In genomic region chr12:66280573-66280972, GRCh38 we compare ENCODE assay signal across 21 cellular contexts.
DNase-seq lines count a peak whose midpoint lies in the region; ATAC-seq, FAIRE-seq and TF ChIP-seq lines count a peak whose summit lies in the region.
"Had no signal": no experiment of that assay in that cellular context is flagged by ENCODE, and none has a peak within 500 bp of the region (broad histone marks: within the 10 kb centered on the region; RNA-seq: fewer than 3 reads in every experiment).

No MANE protein-coding gene starts in this region.

- TF ChIP-seq CTCF in HL-60 (IDR thresholded peaks at IDR 0.05; ENCODE audit: insufficient read depth, low read length), result no peak

- H3K9me3 Mint-ChIP-seq in dendritic cell treated with granulocyte-macrophage colony-stimulating factor and Interleukin-4, amounts not matched to agents 40 ng/mL and 50 ng/mL, for 4 days, result peaks cover 11% of the 10 kb centered on the region

- peak overlapping the region; percentile 69 for H3K27ac Mint-ChIP-seq in dendritic cell treated with granulocyte-macrophage colony-stimulating factor and Interleukin-4, amounts not matched to agents 40 ng/mL and 50 ng/mL, for 4 days
- H3K27ac Mint-ChIP-seq: T-cell had no signal

- ATAC-seq in GM19023 (IDR thresholded peaks at IDR 0.05; ENCODE audit: unreplicated experiment), result no peak
- ATAC-seq: A549, T-cell had no signal

- H3K4me3 Mint-ChIP-seq in dendritic cell treated with granulocyte-macrophage colony-stimulating factor and Interleukin-4, amounts not matched to agents 40 ng/mL and 50 ng/mL, for 4 days, result no peak overlapping the region

- no peaks in the 10 kb centered on the region for H3K27me3 ChIP-seq in HL-60 (ENCODE audit: insufficient read depth, poor library complexity, severe bottlenecking)

- no peaks in the 10 kb centered on the region for H3K27me3 Mint-ChIP-seq in dendritic cell treated with granulocyte-macrophage colony-stimulating factor and Interleukin-4, amounts not matched to agents 40 ng/mL and 50 ng/mL, for 4 days
- H3K27me3 Mint-ChIP-seq: T-cell had no signal

- intact Hi-C loops in dendritic cell treated with granulocyte-macrophage colony-stimulating factor and Interleukin-4, amounts not matched to agents 40 ng/mL and 50 ng/mL, for 4 days (cut with micrococcal nuclease), result no loop called here

- peak overlapping the region; percentile 66 for H3K27ac ChIP-seq in HL-60 (replicated peaks)
- H3K27ac ChIP-seq: A549, C4-2B, GM23248, RWPE1, SJSA1 had no signal

- no peaks in the 10 kb centered on the region for H3K36me3 Mint-ChIP-seq in dendritic cell treated with granulocyte-macrophage colony-stimulating factor and Interleukin-4, amounts not matched to agents 40 ng/mL and 50 ng/mL, for 4 days (ENCODE audit: low read depth)

- H3K4me3 ChIP-seq in HL-60 (replicated peaks; ENCODE audit: insufficient read depth, low read length), result no peak overlapping the region
- H3K4me3 ChIP-seq: A549, GM23248, SJSA1 had no signal

- peak; percentile 28 for DNase-seq in Ammon's horn (ENCODE audit: low spot score)
- peak; percentile 54 to 74 for DNase-seq in HL-60 (ENCODE audit: low read depth in 1 of 2, low spot score in 1 of 2)
- DNase-seq in NOMO-1 treated with DMSO at 0.1 percent for 48 hours (lab: John Stamatoyannopoulos, UW; ENCODE audit: unreplicated experiment), result peak; percentile 55
- no peak for DNase-seq in NCI-H524 (lab: John Stamatoyannopoulos, UW)
- DNase-seq in foreskin melanocyte, result no peak
- DNase-seq in RCC 7860 (ENCODE audit: low spot score), result no peak
- DNase-seq: Caco-2, GM23248, HCEC 1CT, IMR-90, NCI-H1048, NCI-H1436 treated with DMSO at 0.1 percent for 48 hours, NCI-H2081, NCI-H510A treated with DMSO at 0.1 percent for 48 hours, T-cell had no signal

- H3K4me1 Mint-ChIP-seq in dendritic cell treated with granulocyte-macrophage colony-stimulating factor and Interleukin-4, amounts not matched to agents 40 ng/mL and 50 ng/mL, for 4 days (ENCODE audit: low read depth), result peaks cover 32% of the 10 kb centered on the region

- FAIRE-seq in RCC 7860 (lab: Jason Lieb, UNC), result no peak
- FAIRE-seq: A549 had no signal

Comparison
In these comparisons a context has a peak if more than half of its experiments do, and no peak if none do; other contexts are left out.
1. DNase-seq: peak in Ammon's horn (single experiment), HL-60 (2 of 2) and NOMO-1 treated with DMSO at 0.1 percent for 48 hours (single experiment); none in NCI-H524 (0 of 2), foreskin melanocyte (single experiment) and RCC 7860 (single experiment).